8 cellular contexts compared by ENCODE assay signal in genomic region chr2:235170536-235171510, GRCh38.
DNase-seq lines count a peak whose midpoint lies in the region; ATAC-seq and TF ChIP-seq lines count a peak whose summit lies in the region.

No MANE protein-coding gene starts in this region.

- no peak overlapping the region for H3K4me3 ChIP-seq in BJ (ENCODE audit: low read depth, low read length)
- H3K4me3 ChIP-seq in WERI-Rb-1 (ENCODE audit: low read depth, low read length), result no peak overlapping the region

- CTCF ChIA-PET in BJ (lab: Yijun Ruan, JAX), result interaction anchor here (0.6 to 1.8 kb wide), 5 partner anchors 10 to 1537 kb away, joined by 3 to 4 read pairs (median 4); no protein-coding TSS in a partner anchor

- POLR2A ChIA-PET in BJ (lab: Charles Lee), result no interaction called here

- ATAC-seq in GM19467 (IDR thresholded peaks at IDR 0.05; ENCODE audit: unreplicated experiment) (no peak), HG03460 (IDR thresholded peaks at IDR 0.05; ENCODE audit: unreplicated experiment) (no peak)

- no peak overlapping the region for H3K27ac ChIP-seq in WERI-Rb-1

- DNase-seq in BJ (ENCODE audit: low read depth) (peak; percentile 41), LoVo (ENCODE audit: low spot score) (peak; percentile 52), WERI-Rb-1 (peak; percentile 29), kidney glomerular epithelial cell (lab: John Stamatoyannopoulos, UW) (peak; percentile 56), cerebellar cortex (ENCODE audit: low spot score) (no peak)
- DNase-seq in effector CD4-positive, alpha-beta T cell, result no peak

- TF ChIP-seq CTCF in BJ (IDR thresholded peaks at IDR 0.05; ENCODE audit: insufficient read depth, low read depth, low read length) (peak; percentile 53), WERI-Rb-1 (IDR thresholded peaks at IDR 0.05; ENCODE audit: low read depth, low read length) (peak; percentile 47)

- H3K36me3 ChIP-seq in BJ (ENCODE audit: control insufficient read depth, insufficient read depth, low read length) (no peaks in the 10 kb centered on the region), WERI-Rb-1 (no peaks in the 10 kb centered on the region)

- no peaks in the 10 kb centered on the region for H3K9me3 ChIP-seq in WERI-Rb-1 (ENCODE audit: severe bottlenecking)

- no peaks in the 10 kb centered on the region for H3K27me3 ChIP-seq in BJ (ENCODE audit: control insufficient read depth, insufficient read depth, low read length)
- no peaks in the 10 kb centered on the region for H3K27me3 ChIP-seq in WERI-Rb-1 (ENCODE audit: insufficient read depth, low read depth, severe bottlenecking)

Comparison
In these comparisons a context has a peak if more than half of its experiments do, and no peak if none do; other contexts are left out.
1. DNase-seq: peak in BJ (single experiment), LoVo (single experiment), WERI-Rb-1 (single experiment) and kidney glomerular epithelial cell (single experiment); none in cerebellar cortex (single experiment) and effector CD4-positive, alpha-beta T cell (single experiment).